10 cellular contexts compared by ENCODE assay signal in the genomic region with DNA sequence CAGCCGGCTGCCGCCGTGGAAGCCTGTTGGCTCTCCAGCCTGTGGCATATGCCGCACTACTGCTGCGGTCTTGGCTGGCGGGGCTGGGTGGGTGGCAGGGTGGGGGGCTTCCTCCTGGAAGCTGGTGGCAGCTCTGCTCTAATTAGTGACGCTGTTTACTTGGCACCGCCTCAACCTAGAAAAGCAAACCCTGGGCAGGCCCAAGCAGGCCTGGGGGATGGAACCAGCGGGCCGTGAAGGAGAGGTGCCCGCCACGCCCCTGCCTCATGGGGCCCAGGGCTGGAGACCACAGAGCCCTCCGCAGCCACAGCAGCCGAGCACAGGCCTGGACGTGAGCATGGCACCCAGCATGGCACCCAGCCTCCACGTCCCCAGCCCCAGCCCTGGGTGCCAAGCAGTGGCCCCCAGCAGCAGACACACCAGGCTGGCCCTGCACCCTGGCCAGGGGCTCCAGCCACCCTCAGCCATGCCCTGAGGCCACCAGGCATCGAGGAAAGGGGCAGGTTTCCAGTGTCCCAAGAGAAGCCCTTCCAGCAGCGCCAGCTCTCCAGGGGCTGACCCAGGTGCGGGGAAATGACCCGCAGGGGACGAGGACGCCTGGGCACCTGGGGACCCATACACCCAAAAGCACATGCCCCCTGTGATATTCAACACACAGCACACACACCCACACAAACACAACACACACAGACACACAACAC.
DNase-seq lines count a peak whose midpoint lies in the region; ATAC-seq lines count a peak whose summit lies in the region.
"Had no signal": no experiment of that assay in that cellular context is flagged by ENCODE, and none has a peak within 500 bp of the region (broad histone marks: within the 10 kb centered on the region; RNA-seq: fewer than 3 reads in every experiment).

No MANE protein-coding gene starts in this region.

- DNase-seq in DMS153 (lab: John Stamatoyannopoulos, UW) (peak; percentile 85), NCI-H1092 treated with DMSO at 0.1 percent for 48 hours (lab: John Stamatoyannopoulos, UW) (peak; percentile 71), NCI-H524 (lab: John Stamatoyannopoulos, UW) (peak; percentile 77 to 88), kidney tubule cell (ENCODE audit: low spot score) (peak; percentile 47), pons (ENCODE audit: low spot score) (no peak)
- DNase-seq: Caco-2, T-helper 2 cell had no signal

- ATAC-seq in HG02870 (IDR thresholded peaks at IDR 0.05; ENCODE audit: unreplicated experiment) (no peak), GM21360 (IDR thresholded peaks at IDR 0.05; ENCODE audit: unreplicated experiment) (no peak), GM21576 (IDR thresholded peaks at IDR 0.05; ENCODE audit: unreplicated experiment) (no peak)
